7 cellular contexts compared by ENCODE assay signal in the genomic region with DNA sequence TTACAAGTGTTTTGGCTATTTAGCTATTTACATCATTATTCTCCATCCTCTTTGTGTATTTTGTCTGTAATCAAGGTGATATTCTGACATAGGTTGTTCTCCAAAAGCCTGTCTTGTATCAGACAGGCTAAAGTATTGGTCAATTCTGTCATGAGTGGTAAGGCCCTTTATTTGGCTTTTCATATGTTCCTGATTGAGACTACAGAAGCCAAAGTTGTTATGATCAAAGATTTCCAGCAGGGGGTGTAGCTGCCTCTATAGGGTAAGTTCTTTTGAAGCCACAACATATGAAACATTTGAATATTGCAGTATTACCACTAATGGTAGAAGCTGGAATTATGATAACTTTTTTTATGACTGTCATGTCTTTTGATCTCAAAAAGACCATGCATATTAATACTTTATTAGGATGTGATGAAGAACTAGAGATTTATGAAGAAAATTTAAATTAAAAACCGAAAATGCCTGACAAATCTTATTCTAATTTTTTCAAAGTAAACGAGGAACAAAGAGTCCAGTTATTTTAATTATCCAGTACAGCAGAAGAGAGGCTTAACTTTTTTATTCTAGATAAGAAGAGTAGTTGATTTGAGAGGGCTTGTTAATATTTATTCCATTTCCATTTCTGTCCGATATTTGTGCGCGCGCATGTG. TPM values are rescaled to one million over a fixed set of nuclear protein-coding genes. Genes with fewer than 3 reads are reported as not detected.
DNase-seq lines count a peak whose midpoint lies in the region; ATAC-seq, FAIRE-seq and TF ChIP-seq lines count a peak whose summit lies in the region.

No MANE protein-coding gene starts in this region.

- H3K27ac ChIP-seq in VCaP (no peak overlapping the region), endothelial cell of umbilical vein (ENCODE audit: insufficient read depth, low read depth, low read length) (no peak overlapping the region)

- H3K4me2 ChIP-seq in endothelial cell of umbilical vein (ENCODE audit: insufficient read depth, low read length), result no peak overlapping the region

- H3K27me3 ChIP-seq in endothelial cell of umbilical vein (ENCODE audit: control insufficient read depth in 2 of 2, insufficient read depth in 2 of 2, low read length in 2 of 2), result peaks cover 2 to 10% of the 10 kb centered on the region in 2 experiments

- H3K4me3 ChIP-seq in endothelial cell of umbilical vein (replicated peaks in 1 of 3; ENCODE audit: insufficient read depth in 1 of 3, low read depth in 1 of 3, low read length in 3 of 3), result no peak overlapping the region

- peak; percentile 17 for ATAC-seq in HG02642 (IDR thresholded peaks at IDR 0.05; ENCODE audit: poor library complexity, unreplicated experiment)
- no peak for ATAC-seq in HG03571 (IDR thresholded peaks at IDR 0.05; ENCODE audit: unreplicated experiment)

- DNase-seq in NCI-H2171 treated with DMSO at 0.1 percent for 48 hours (lab: John Stamatoyannopoulos, UW) (peak; percentile 84), endothelial cell of umbilical vein (ENCODE audit: low read depth, low spot score) (peak; percentile 85)

- peak; percentile 95 for FAIRE-seq in G401.6 (lab: Jason Lieb, UNC)
- peak; percentile 73 for FAIRE-seq in endothelial cell of umbilical vein (lab: Jason Lieb, UNC)

- TF ChIP-seq CTCF in VCaP (conservative IDR thresholded peaks at IDR 0.05) (peak; percentile 85), endothelial cell of umbilical vein (IDR thresholded peaks at IDR 0.05; ENCODE audit: extremely low read depth in 1 of 2, insufficient read depth in 1 of 2, low read depth in 1 of 2, low read length in 2 of 2) (peak; percentile 35 to 55), nephron (IDR thresholded peaks at IDR 0.05; ENCODE audit: unreplicated experiment in 3 of 3) (peak; percentile 60 to 67 (median 65))

- no peaks in the 10 kb centered on the region for H3K9me3 ChIP-seq in endothelial cell of umbilical vein (replicated peaks; ENCODE audit: control insufficient read depth, insufficient read depth, low read length)

- peaks cover 3% of the 10 kb centered on the region for H3K27me3 Mint-ChIP-seq in nephron (ENCODE audit: low read depth)

- H2AFZ ChIP-seq in endothelial cell of umbilical vein (ENCODE audit: low read depth, low read length), result no peak overlapping the region

- peak overlapping the region; percentile 30 to 88 (median 80) for H3K27ac Mint-ChIP-seq in nephron

- H3K9me1 ChIP-seq in endothelial cell of umbilical vein (replicated peaks; ENCODE audit: control insufficient read depth, extremely low read depth, insufficient read depth, low read length), result no peaks in the 10 kb centered on the region

- peaks cover 13% of the 10 kb centered on the region for H3K4me1 ChIP-seq in endothelial cell of umbilical vein (ENCODE audit: control insufficient read depth, extremely low read depth, insufficient read depth, low read length)

- no peaks in the 10 kb centered on the region for H3K36me3 ChIP-seq in endothelial cell of umbilical vein (ENCODE audit: control insufficient read depth in 2 of 2, extremely low read depth in 1 of 2, insufficient read depth in 2 of 2, low read length in 2 of 2)

- CTCF ChIA-PET in endothelial cell of umbilical vein (lab: Charles Lee), result interaction anchor here (0.6 to 9.7 kb wide), 21 partner anchors 8 to 563 kb away, joined by 3 to 151 read pairs (median 4); no protein-coding TSS in a partner anchor

- no peaks in the 10 kb centered on the region for H3K9me3 Mint-ChIP-seq in nephron

- POLR2A ChIA-PET in endothelial cell of umbilical vein (lab: Charles Lee), result no interaction called here

- dilution Hi-C loops in endothelial cell of umbilical vein (cut with MboI; ENCODE audit: extremely low pct_ligation_motif_present, low sequenced_read_pairs), result no loop called here

- peak overlapping the region; percentile 69 to 85 (median 71) for H3K4me3 Mint-ChIP-seq in nephron

- BruUV-seq in endothelial cell of umbilical vein (replicated peaks; lab: Mats Ljungman, UMichigan), result no TSS peak

- peaks cover 12% of the 10 kb centered on the region for H3K79me2 ChIP-seq in endothelial cell of umbilical vein (ENCODE audit: control insufficient read depth, insufficient read depth, low read length)

- intact Hi-C loops in endothelial cell of umbilical vein (cut with micrococcal nuclease), result loop anchor here (1.0 kb wide), 4 partner anchors 179 to 487 kb away; no protein-coding TSS in a partner anchor

- no peaks in the 10 kb centered on the region for H4K20me1 ChIP-seq in endothelial cell of umbilical vein (replicated peaks; ENCODE audit: control insufficient read depth, extremely low read depth, insufficient read depth, low read length)

- H3K36me3 Mint-ChIP-seq in nephron (ENCODE audit: low read depth), result no peaks in the 10 kb centered on the region

- H3K9ac ChIP-seq in endothelial cell of umbilical vein (replicated peaks; ENCODE audit: extremely low read depth, insufficient read depth, low read length), result no peak overlapping the region

- H3K4me1 Mint-ChIP-seq in nephron, result peaks cover 15% of the 10 kb centered on the region

- no peak for TF ChIP-seq POLR2A in endothelial cell of umbilical vein (IDR thresholded peaks at IDR 0.05; ENCODE audit: low read depth, low read length)

TF ChIP-seq in endothelial cell of umbilical vein, 7 proteins besides CTCF, POLR2A, EP300 and RAD21:
- TF ChIP-seq, protein P1, sequence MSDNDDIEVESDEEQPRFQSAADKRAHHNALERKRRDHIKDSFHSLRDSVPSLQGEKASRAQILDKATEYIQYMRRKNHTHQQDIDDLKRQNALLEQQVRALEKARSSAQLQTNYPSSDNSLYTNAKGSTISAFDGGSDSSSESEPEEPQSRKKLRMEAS (IDR thresholded peaks at IDR 0.05; ENCODE audit: insufficient read depth, insufficient read length), result no peak
- no peak for TF ChIP-seq POLR2AphosphoS5 (IDR thresholded peaks at IDR 0.05; ENCODE audit: insufficient read depth, low read depth, low read length)
- no peak for TF ChIP-seq EZH2 (IDR thresholded peaks at IDR 0.05; ENCODE audit: borderline replicate concordance, low read depth, low read length, severe bottlenecking)
- no peak for TF ChIP-seq JUN (IDR thresholded peaks at IDR 0.05; ENCODE audit: borderline replicate concordance, insufficient read depth, insufficient read length, low read depth)
- no peak for TF ChIP-seq GATA2 (IDR thresholded peaks at IDR 0.05; ENCODE audit: insufficient read depth, insufficient read length, low read depth, low read length)
- TF ChIP-seq FOS (IDR thresholded peaks at IDR 0.05; ENCODE audit: borderline replicate concordance, insufficient read depth, low read length), result no peak
- TF ChIP-seq MYC (IDR thresholded peaks at IDR 0.05; ENCODE audit: low read depth, low read length), result no peak
TF ChIP-seq in endothelial cell of umbilical vein: peak in this region for 0.

RNA-seq across cellular contexts. Expression of a gene that starts 3.4 kb away (rescaled TPM):
- 35.9 and 36.2 TPM in 2 replicates for total RNA-seq in endothelial cell of umbilical vein
- polyA plus RNA-seq in endothelial cell of umbilical vein, result 3.3 and 4.3 TPM in 2 replicates
- 6.7 and 7.7 TPM in 2 replicates for polyA plus RNA-seq in endothelial cell of umbilical vein (2011; cell fraction: cytosol; rRNA removed)
- polyA plus RNA-seq in endothelial cell of umbilical vein (2011; cell fraction: nucleus; rRNA removed), result 10.7 and 12.2 TPM in 2 replicates
- polyA plus RNA-seq in endothelial cell of umbilical vein (2012), result 14.1 and 22.3 TPM in 2 replicates
- polyA minus RNA-seq in endothelial cell of umbilical vein, result 16.3 and 17.6 TPM in 2 replicates
- polyA minus RNA-seq in endothelial cell of umbilical vein (2011; cell fraction: cytosol; rRNA and poly(A)+ RNA removed), result 70.6 TPM
- 20.7 and 32.3 TPM in 2 replicates for polyA minus RNA-seq in endothelial cell of umbilical vein (2011; cell fraction: nucleus; rRNA and poly(A)+ RNA removed)
